8 cellular contexts compared by ENCODE assay signal in genomic region chr14:76876076-76876475, GRCh38. TPM values are rescaled to one million over a fixed set of nuclear protein-coding genes. Genes with fewer than 3 reads are reported as not detected.
A peak's percentile ranks its signal among the peaks of the same experiment; 100 is the strongest.
DNase-seq lines count a peak whose midpoint lies in the region; ATAC-seq and TF ChIP-seq lines count a peak whose summit lies in the region.

No MANE protein-coding gene starts in this region.

- H3K27me3 ChIP-seq in GM23248 (replicated peaks; ENCODE audit: insufficient read depth), result no peaks in the 10 kb centered on the region; the same call in 1 of the 2 replicates

- H3K4me1 ChIP-seq in GM23248 (ENCODE audit: insufficient read depth), result no peaks in the 10 kb centered on the region

- H3F3A ChIP-seq in GM23248 (ENCODE audit: insufficient read depth), result no peaks in the 10 kb centered on the region

- ATAC-seq in left colon (peak; percentile 94), GM18909 (IDR thresholded peaks at IDR 0.05; ENCODE audit: poor library complexity, unreplicated experiment) (no peak)

- intact Hi-C loops in left colon (cut with DNase I, micrococcal nuclease), result loop anchor here in 1 of 2 donors (5.0 kb wide), 1 partner anchor 191 kb away; no protein-coding TSS in a partner anchor

- H2AFZ ChIP-seq in GM23248, result no peak overlapping the region

- H3K4me3 ChIP-seq in GM23248 (no peak overlapping the region), choroid plexus epithelial cell (ENCODE audit: low read depth, low read length) (no peak overlapping the region)

- no peak overlapping the region for H3K4me2 ChIP-seq in GM23248 (ENCODE audit: unreplicated experiment)

- peak; percentile 85 for DNase-seq in AG08396 (ENCODE audit: low spot score)
- peak; percentile 85 for DNase-seq in GM23248
- DNase-seq in NCI-H345 (lab: John Stamatoyannopoulos, UW), result peak; percentile 68
- peak; percentile 28 for DNase-seq in activated CD4-positive, alpha-beta T cell treated with anti-CD3 and anti-CD28 coated beads for 1 hour
- peak; percentile 87 for DNase-seq in choroid plexus epithelial cell (ENCODE audit: low read depth)
- DNase-seq in left colon, result peak in 1 of 2 donors; percentile 48
- peak; percentile 34 to 50 for DNase-seq in stimulated activated CD4-positive, alpha-beta T cell treated with anti-CD3 and anti-CD28 coated beads, Interleukin-2, amount 100 ng/mL, for 48 hours

- no peak overlapping the region for H3K9ac ChIP-seq in GM23248

- peak; percentile 99 for TF ChIP-seq CTCF in choroid plexus epithelial cell (conservative IDR thresholded peaks at IDR 0.05; ENCODE audit: low read depth, low read length)

- no peaks in the 10 kb centered on the region for H3K9me2 ChIP-seq in GM23248 (ENCODE audit: insufficient read depth)

- H3K79me2 ChIP-seq in GM23248 (ENCODE audit: insufficient read depth), result no peaks in the 10 kb centered on the region

- in situ Hi-C loops in GM23248 (cut with MboI), result no loop called here

- no peaks in the 10 kb centered on the region for H3K36me3 ChIP-seq in GM23248 (ENCODE audit: low read depth)

- 65 to 69% methylated on average over 3 of the region's 3 CpGs for WGBS in GM23248 (ENCODE audit: low coverage in 1 of 2, low lambda C conversion rate in 2 of 2, missing lambda C conversion rate in 2 of 2), 2 experiments

- no peaks in the 10 kb centered on the region for H3K9me3 ChIP-seq in GM23248 (ENCODE audit: low read depth)

- H4K20me1 ChIP-seq in GM23248 (ENCODE audit: insufficient read depth), result no peaks in the 10 kb centered on the region

- H3K27ac ChIP-seq in GM23248, result no peak overlapping the region

RNA-seq across cellular contexts. Expression of gene LRRC74A, which starts 49.9 kb away (rescaled TPM):
- total RNA-seq in GM23248 (2014; rRNA removed; shearing (Covaris generic)), result not detected in 2 replicates
- not detected in 2 replicates for polyA plus RNA-seq in GM23248 (2016; fragmentation: Nextera tagmentation; extraction: Ambion mirVana)
- not detected for total RNA-seq in left colon
